1 cellular context compared by ENCODE assay signal in genomic region chr12:120194534-120195395, GRCh38.
A peak's percentile ranks its signal among the peaks of the same experiment; 100 is the strongest.
TF ChIP-seq lines count a peak whose summit lies in the region.

GCN1 (minus strand) TSS chr12:120194715; CDS start chr12:120194697, 18 bp downstream.

TF ChIP-seq in HepG2, 621 proteins besides CTCF, POLR2A, EP300 and RAD21 (continued from another document and continues in another):
- TF ChIP-seq ARID4A (CRISPR knock-in tag; IDR thresholded peaks at IDR 0.05; ENCODE audit: borderline replicate concordance) (peak; percentile 96), HMGXB4 (CRISPR knock-in tag; IDR thresholded peaks at IDR 0.05; ENCODE audit: borderline replicate concordance in 1 of 2, low read depth in 1 of 2) (peak; percentile 73 to 83), ZNF839 (CRISPR knock-in tag; IDR thresholded peaks at IDR 0.05; ENCODE audit: borderline replicate concordance) (peak; percentile 94; the same call in 1 of the 2 replicates), DMAP1 (CRISPR knock-in tag; IDR thresholded peaks at IDR 0.05) (peak; percentile 99), MAX (IDR thresholded peaks at IDR 0.05) (peak; percentile 99), ZNF616 (CRISPR knock-in tag; IDR thresholded peaks at IDR 0.05; ENCODE audit: low read depth) (peak; percentile 86), PAWR (CRISPR knock-in tag; IDR thresholded peaks at IDR 0.05; ENCODE audit: borderline replicate concordance) (0 out of 2 replicates have a peak, but pooled peaks have one; percentile 38), RELA (CRISPR knock-in tag; IDR thresholded peaks at IDR 0.05) (no peak), ZNF407 (CRISPR knock-in tag; IDR thresholded peaks at IDR 0.05; ENCODE audit: not compliant biosample characterization) (no peak), ZNF232 (CRISPR knock-in tag; IDR thresholded peaks at IDR 0.05; ENCODE audit: borderline replicate concordance) (0 out of 2 replicates have a peak, but pooled peaks have one; percentile 37), ZNF142 (CRISPR knock-in tag; IDR thresholded peaks at IDR 0.05) (peak; percentile 86; the same call in 1 of the 2 replicates), XBP1 (CRISPR knock-in tag; IDR thresholded peaks at IDR 0.05) (no peak), ZNF776 (CRISPR knock-in tag; IDR thresholded peaks at IDR 0.05) (peak; percentile 93; the same call in 1 of the 2 replicates), CEBPB (IDR thresholded peaks at IDR 0.05; ENCODE audit: borderline replicate concordance, low read depth, low read length) (no peak), ZNF552 (CRISPR knock-in tag; IDR thresholded peaks at IDR 0.05; ENCODE audit: borderline replicate concordance) (peak; percentile 45; the same call in 1 of the 2 replicates), FOXC1 (CRISPR knock-in tag; IDR thresholded peaks at IDR 0.05; ENCODE audit: borderline replicate concordance) (peak; percentile 39; the same call in 1 of the 2 replicates), HINFP (CRISPR knock-in tag; IDR thresholded peaks at IDR 0.05; ENCODE audit: low read depth) (peak; percentile 69; the same call in 1 of the 2 replicates), ISL2 (CRISPR knock-in tag; IDR thresholded peaks at IDR 0.05) (0 out of 2 replicates have a peak, but pooled peaks have one; percentile 3), SNAPC4 (CRISPR knock-in tag; IDR thresholded peaks at IDR 0.05) (no peak), ZBTB1 (CRISPR knock-in tag; IDR thresholded peaks at IDR 0.05; ENCODE audit: borderline replicate concordance) (no peak), HMG20B (CRISPR knock-in tag; conservative IDR thresholded peaks at IDR 0.05) (no peak)
